ENCODE assay signal across 12 cellular contexts in genomic region chr6:2861071-2861821, GRCh38. TPM values are rescaled to one million over a fixed set of nuclear protein-coding genes. Genes with fewer than 3 reads are reported as not detected.
DNase-seq lines count a peak whose midpoint lies in the region; ATAC-seq, FAIRE-seq and TF ChIP-seq lines count a peak whose summit lies in the region.
"Had no signal": no experiment of that assay in that cellular context is flagged by ENCODE, and none has a peak within 500 bp of the region (broad histone marks: within the 10 kb centered on the region; RNA-seq: fewer than 3 reads in every experiment).

No MANE protein-coding gene starts in this region.

- H3K9me3 ChIP-seq in kidney (ENCODE audit: control insufficient read depth in 1 of 2, low read length in 2 of 2): no peaks in the 10 kb centered on the region

- peak; percentile 16 for ATAC-seq in stimulated activated memory B cell treated with anti-CD40 and anti-IgM and Interleukin-4, amounts not matched to agents 10 μg/mL and 1 μg/mL and 100 μg/mL, for 72 hours
- ATAC-seq in GM21825 (IDR thresholded peaks at IDR 0.05; ENCODE audit: unreplicated experiment) (no peak), HG02981 (IDR thresholded peaks at IDR 0.05; ENCODE audit: unreplicated experiment) (no peak)

- H3K36me3 ChIP-seq in kidney (ENCODE audit: control insufficient read depth in 1 of 2, insufficient read depth in 2 of 2, low read length in 2 of 2): no peaks in the 10 kb centered on the region

- no peak overlapping the region for H3K4me3 ChIP-seq in kidney (ENCODE audit: low read length in 2 of 2)

- no peak overlapping the region for H3K27ac ChIP-seq in kidney (ENCODE audit: low read depth in 2 of 2, low read length in 2 of 2)
- H3K27ac ChIP-seq: RWPE1 had no signal

- no peak overlapping the region for H3K9ac ChIP-seq in kidney (ENCODE audit: low read length in 2 of 2)

- intact Hi-C loops in kidney (cut with DNase I): no loop called here

- H3K4me1 ChIP-seq in kidney (ENCODE audit: control insufficient read depth in 1 of 2, insufficient read depth in 1 of 2, low read depth in 1 of 2, low read length in 2 of 2): peaks cover 4 to 22% of the 10 kb centered on the region in 2 donors

- H3K36me3 Mint-ChIP-seq in activated CD4-positive, alpha-beta T cell treated with anti-CD3 and anti-CD28 coated beads, Interleukin-2, amount 10 ng/mL, durations not matched to agents 7 days and 5 days (ENCODE audit: low read depth): peaks cover 37% of the 10 kb centered on the region
- H3K36me3 Mint-ChIP-seq in activated naive CD8-positive, alpha-beta T cell treated with anti-CD3 and anti-CD28 coated beads for 36 hours: peaks cover 21% of the 10 kb centered on the region
- peaks cover 6% of the 10 kb centered on the region for H3K36me3 Mint-ChIP-seq in stimulated activated memory B cell treated with anti-CD40 and anti-IgM and Interleukin-4, amounts not matched to agents 10 μg/mL and 1 μg/mL and 100 μg/mL, for 72 hours

- peak; percentile 51 for DNase-seq in activated CD4-positive, alpha-beta T cell treated with anti-CD3 and anti-CD28 coated beads, Interleukin-2, amount 10 ng/mL, durations not matched to agents 7 days and 5 days
- no peak for DNase-seq in activated CD4-positive, alpha-beta T cell treated with anti-CD3 and anti-CD28 coated beads for 48 hours
- DNase-seq in NAMALWA (ENCODE audit: low spot score) (peak; percentile 33), kidney (no peak)
- DNase-seq in activated naive CD8-positive, alpha-beta T cell treated with anti-CD3 and anti-CD28 coated beads for 36 hours: peak; percentile 40
- DNase-seq: ACHN, activated gamma-delta T cell treated with Interleukin-2 at 50 U/mL for 16 hours, NCI-H345 had no signal

- no peaks in the 10 kb centered on the region for H3K27me3 Mint-ChIP-seq in activated CD4-positive, alpha-beta T cell treated with anti-CD3 and anti-CD28 coated beads, Interleukin-2, amount 10 ng/mL, durations not matched to agents 7 days and 5 days
- no peaks in the 10 kb centered on the region for H3K27me3 Mint-ChIP-seq in activated naive CD8-positive, alpha-beta T cell treated with anti-CD3 and anti-CD28 coated beads for 36 hours
- H3K27me3 Mint-ChIP-seq in stimulated activated memory B cell treated with anti-CD40 and anti-IgM and Interleukin-4, amounts not matched to agents 10 μg/mL and 1 μg/mL and 100 μg/mL, for 72 hours: no peaks in the 10 kb centered on the region

- POLR2A ChIA-PET in activated CD4-positive, alpha-beta T cell treated with anti-CD3 and anti-CD28 coated beads, Interleukin-2, amount 10 ng/mL, durations not matched to agents 7 days and 5 days (lab: Charles Lee): interaction anchor here (0.6 to 1.6 kb wide), 4 partner anchors 8 to 127 kb away, joined by 3 to 5 read pairs (median 4); no protein-coding TSS in a partner anchor

- peak overlapping the region; percentile 48 for H3K4me3 Mint-ChIP-seq in activated CD4-positive, alpha-beta T cell treated with anti-CD3 and anti-CD28 coated beads, Interleukin-2, amount 10 ng/mL, durations not matched to agents 7 days and 5 days
- H3K4me3 Mint-ChIP-seq in activated naive CD8-positive, alpha-beta T cell treated with anti-CD3 and anti-CD28 coated beads for 36 hours: peak overlapping the region; percentile 63
- H3K4me3 Mint-ChIP-seq in stimulated activated memory B cell treated with anti-CD40 and anti-IgM and Interleukin-4, amounts not matched to agents 10 μg/mL and 1 μg/mL and 100 μg/mL, for 72 hours: peak overlapping the region; percentile 49

- no peak for TF ChIP-seq CTCF in kidney (IDR thresholded peaks at IDR 0.05; ENCODE audit: borderline replicate concordance, extremely low read depth, insufficient read depth)

- H3K9me3 Mint-ChIP-seq in activated CD4-positive, alpha-beta T cell treated with anti-CD3 and anti-CD28 coated beads, Interleukin-2, amount 10 ng/mL, durations not matched to agents 7 days and 5 days: peaks cover 27% of the 10 kb centered on the region
- peaks cover 6% of the 10 kb centered on the region for H3K9me3 Mint-ChIP-seq in activated naive CD8-positive, alpha-beta T cell treated with anti-CD3 and anti-CD28 coated beads for 36 hours
- H3K9me3 Mint-ChIP-seq in stimulated activated memory B cell treated with anti-CD40 and anti-IgM and Interleukin-4, amounts not matched to agents 10 μg/mL and 1 μg/mL and 100 μg/mL, for 72 hours: peaks cover 3% of the 10 kb centered on the region

- no peak for FAIRE-seq in kidney (lab: Jason Lieb, UNC)

- peaks cover 85% of the 10 kb centered on the region for H3K4me1 Mint-ChIP-seq in activated CD4-positive, alpha-beta T cell treated with anti-CD3 and anti-CD28 coated beads, Interleukin-2, amount 10 ng/mL, durations not matched to agents 7 days and 5 days
- H3K4me1 Mint-ChIP-seq in activated naive CD8-positive, alpha-beta T cell treated with anti-CD3 and anti-CD28 coated beads for 36 hours: peaks cover 77% of the 10 kb centered on the region
- peaks cover 89% of the 10 kb centered on the region for H3K4me1 Mint-ChIP-seq in stimulated activated memory B cell treated with anti-CD40 and anti-IgM and Interleukin-4, amounts not matched to agents 10 μg/mL and 1 μg/mL and 100 μg/mL, for 72 hours

- CTCF ChIA-PET in activated CD4-positive, alpha-beta T cell treated with anti-CD3 and anti-CD28 coated beads, Interleukin-2, amount 10 ng/mL, durations not matched to agents 7 days and 5 days (lab: Charles Lee): interaction anchor here (1.2 to 1.7 kb wide), 2 partner anchors 9 to 70 kb away, joined by 3 to 5 read pairs; no protein-coding TSS in a partner anchor

- H3K27ac Mint-ChIP-seq in activated CD4-positive, alpha-beta T cell treated with anti-CD3 and anti-CD28 coated beads, Interleukin-2, amount 10 ng/mL, durations not matched to agents 7 days and 5 days: peak overlapping the region; percentile 99
- peak overlapping the region; percentile 91 for H3K27ac Mint-ChIP-seq in activated naive CD8-positive, alpha-beta T cell treated with anti-CD3 and anti-CD28 coated beads for 36 hours
- H3K27ac Mint-ChIP-seq in stimulated activated memory B cell treated with anti-CD40 and anti-IgM and Interleukin-4, amounts not matched to agents 10 μg/mL and 1 μg/mL and 100 μg/mL, for 72 hours: peak overlapping the region; percentile 99

RNA-seq across cellular contexts. Expression of gene SERPINB1, which starts 19.6 kb away (rescaled TPM):
- total RNA-seq in activated CD4-positive, alpha-beta T cell treated with anti-CD3 and anti-CD28 coated beads, Interleukin-2, amount 10 ng/mL, durations not matched to agents 7 days and 5 days: 10 to 100 TPM; 62.8 to 72.8 TPM
- 10 to 100 TPM; 38.1 to 44.7 TPM for total RNA-seq in activated naive CD8-positive, alpha-beta T cell treated with anti-CD3 and anti-CD28 coated beads for 36 hours
- total RNA-seq in kidney: 86.4 TPM
- polyA plus RNA-seq in kidney (ENCODE audit: insufficient read depth, low read depth, low replicate concordance): 37.4 TPM

RNA-seq across cellular contexts. Expression of gene SERPINB9, which starts 41.9 kb away (rescaled TPM):
- 10 to 100 TPM; 40.2 to 49.4 TPM for total RNA-seq in activated CD4-positive, alpha-beta T cell treated with anti-CD3 and anti-CD28 coated beads, Interleukin-2, amount 10 ng/mL, durations not matched to agents 7 days and 5 days
- total RNA-seq in activated naive CD8-positive, alpha-beta T cell treated with anti-CD3 and anti-CD28 coated beads for 36 hours: 10 to 100 TPM; 51.3 to 51.4 TPM
- total RNA-seq in kidney: 13.4 TPM
- polyA plus RNA-seq in kidney (ENCODE audit: insufficient read depth, low read depth, low replicate concordance): 4.0 TPM

Comparison
In these comparisons a context has a peak if more than half of its experiments do, and no peak if none do; other contexts are left out.
1. DNase-seq: peak in activated CD4-positive, alpha-beta T cell treated with anti-CD3 and anti-CD28 coated beads, Interleukin-2, amount 10 ng/mL, durations not matched to agents 7 days and 5 days (single experiment), NAMALWA (single experiment) and activated naive CD8-positive, alpha-beta T cell treated with anti-CD3 and anti-CD28 coated beads for 36 hours (single experiment); none in activated CD4-positive, alpha-beta T cell treated with anti-CD3 and anti-CD28 coated beads for 48 hours (single experiment) and kidney (single experiment).
2. Peak in every context shown above with its lines, with median percentiles within 50 percentile points of each other: H3K27ac Mint-ChIP-seq and H3K4me3 Mint-ChIP-seq.